23 cellular contexts compared by ENCODE assay signal in the genomic region with DNA sequence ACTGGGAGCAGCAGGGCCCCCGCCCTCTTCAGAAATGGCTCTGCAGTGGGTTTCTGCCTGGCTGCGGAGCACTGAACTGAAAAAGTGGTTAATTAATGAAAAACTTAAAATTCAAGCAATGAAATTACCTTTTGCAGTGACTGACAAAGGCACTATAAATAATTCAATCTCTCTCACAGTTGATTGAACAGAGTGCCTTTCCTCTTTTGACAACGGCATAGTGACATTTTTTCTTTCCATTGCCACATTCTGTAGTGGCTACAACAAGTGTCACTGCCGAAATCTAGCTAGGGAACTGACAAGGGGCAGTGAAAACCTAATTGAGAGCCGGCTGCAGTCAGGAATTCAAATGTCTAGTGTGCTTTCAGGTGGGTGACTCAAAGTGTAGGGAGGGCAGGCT.
"Had no signal": no experiment of that assay in that cellular context is flagged by ENCODE, and none has a peak within 500 bp of the region (broad histone marks: within the 10 kb centered on the region; RNA-seq: fewer than 3 reads in every experiment).

No MANE protein-coding gene starts in this region.

- H3K27ac ChIP-seq: SJSA1, SK-N-MC had no signal

- DNase-seq: IMR-90, Kasumi-1, KG1, MV-4-11, NCI-H1048, NCI-H1105, NCI-H1417, NCI-H1436 treated with DMSO at 0.1 percent for 48 hours, NCI-H187, NCI-H2029, NCI-H2081 treated with DMSO at 0.1 percent for 48 hours, NCI-H2171, NCI-H226, NCI-H446, NCI-H510A, NCI-H524 treated with DMSO at 0.1 percent for 48 hours, NCI-H69, NCI-H774, PC-3, Right ventricle myocardium superior, SIG-M5 had no signal

- H3K4me1 ChIP-seq: SJSA1 had no signal

- H3K36me3 ChIP-seq: SJSA1 had no signal

- H3K9me3 ChIP-seq: SJSA1 had no signal

- H3K4me3 ChIP-seq: SJSA1, SK-N-MC had no signal
